8 cellular contexts compared by ENCODE assay signal in the genomic region with DNA sequence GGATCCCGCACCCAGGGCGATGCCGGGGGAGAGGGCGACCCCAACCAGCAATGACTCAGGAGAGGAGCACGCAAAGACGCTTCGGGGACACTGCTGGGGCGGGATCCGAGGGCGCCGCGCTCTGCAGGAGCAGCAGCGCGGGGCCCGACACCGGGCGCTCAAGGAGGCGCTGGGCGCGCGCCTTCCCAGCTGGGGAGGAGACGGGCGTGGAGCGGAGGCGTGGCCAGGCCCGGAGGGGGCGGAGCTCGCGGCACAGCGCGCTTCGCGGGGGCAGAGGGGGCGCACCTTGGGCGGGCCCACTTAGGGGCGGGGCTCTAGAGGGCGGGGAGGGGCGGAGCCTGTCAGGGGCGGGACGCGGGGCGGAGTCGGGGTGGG. TPM values are rescaled to one million over a fixed set of nuclear protein-coding genes. Genes with fewer than 3 reads are reported as not detected.
A peak's percentile ranks its signal among the peaks of the same experiment; 100 is the strongest.
DNase-seq lines count a peak whose midpoint lies in the region; ATAC-seq, FAIRE-seq and TF ChIP-seq lines count a peak whose summit lies in the region.

No MANE protein-coding gene starts in this region.

- H3K79me2 ChIP-seq in DOHH2 (ENCODE audit: control insufficient read depth, low read length) (peaks cover 50% of the 10 kb centered on the region), GM23338 (replicated peaks; ENCODE audit: insufficient read depth) (peaks cover 42% of the 10 kb centered on the region)

- peaks cover 10% of the 10 kb centered on the region for H3K4me1 Mint-ChIP-seq in GM23338
- peaks cover 15% of the 10 kb centered on the region for H3K4me1 Mint-ChIP-seq in activated naive CD4-positive, alpha-beta T cell treated with anti-CD3 and anti-CD28 coated beads for 36 hours (ENCODE audit: low read depth)

- no peak overlapping the region for H2BK120ac ChIP-seq in neuronal stem cell (ENCODE audit: low read depth, low read length)

- H3K27ac Mint-ChIP-seq in GM23338 = no peak overlapping the region
- no peak overlapping the region for H3K27ac Mint-ChIP-seq in activated naive CD4-positive, alpha-beta T cell treated with anti-CD3 and anti-CD28 coated beads for 36 hours

- H3K4ac ChIP-seq in neuronal stem cell (ENCODE audit: low read length) = no peak overlapping the region

- in situ Hi-C loops in SK-MEL-5 (cut with HindIII; ENCODE audit: low pct_unique_long_range_greater_than_20kb, low sequenced_read_pairs) = no loop called here

- peaks cover 32% of the 10 kb centered on the region for H3K9me3 Mint-ChIP-seq in GM23338
- H3K9me3 Mint-ChIP-seq in activated naive CD4-positive, alpha-beta T cell treated with anti-CD3 and anti-CD28 coated beads for 36 hours = peaks cover 11% of the 10 kb centered on the region

- H3K4me3 Mint-ChIP-seq in GM23338 = peak overlapping the region; percentile 71
- H3K4me3 Mint-ChIP-seq in activated naive CD4-positive, alpha-beta T cell treated with anti-CD3 and anti-CD28 coated beads for 36 hours = peak overlapping the region; percentile 65

- H4K20me1 ChIP-seq in DOHH2 (ENCODE audit: control insufficient read depth, insufficient read depth, low read depth, low read length) (peaks cover 16% of the 10 kb centered on the region; the same call in 1 of the 2 replicates), GM23338 (replicated peaks; ENCODE audit: insufficient read depth) (peaks cover 11% of the 10 kb centered on the region)

- H3K9ac ChIP-seq in neuronal stem cell (ENCODE audit: low read depth, low read length, poor library complexity) = peak overlapping the region; percentile 93

- H3K27me3 ChIP-seq in DOHH2 (ENCODE audit: control insufficient read depth, low read length) = no peaks in the 10 kb centered on the region; the same call in 1 of the 2 replicates
- H3K27me3 ChIP-seq in GM23338 (ENCODE audit: insufficient read depth) = 0 out of 2 replicates have a peak, but pooled peaks cover 8% of the 10 kb centered on the region
- H3K27me3 ChIP-seq in neuronal stem cell (ENCODE audit: control insufficient read depth in 3 of 3, insufficient read depth in 3 of 3, low read depth in 1 of 3, low read length in 3 of 3) = peaks cover 0 to 3% (median 0%) of the 10 kb centered on the region in 3 experiments
- H3K27me3 ChIP-seq in stomach = no peaks in the 10 kb centered on the region

- no peaks in the 10 kb centered on the region for H3F3A ChIP-seq in DOHH2 (ENCODE audit: control insufficient read depth, insufficient read depth)
- no peaks in the 10 kb centered on the region for H3F3A ChIP-seq in GM23338 (replicated peaks; ENCODE audit: low read depth)

- H3K4me2 ChIP-seq in DOHH2 (ENCODE audit: low read length) = peak overlapping the region; percentile 55
- H3K4me2 ChIP-seq in GM23338 = peak overlapping the region; percentile 84
- peak overlapping the region; percentile 94 for H3K4me2 ChIP-seq in neuronal stem cell (ENCODE audit: insufficient read depth, low read length, poor library complexity, severe bottlenecking)

- no peak overlapping the region for H2BK12ac ChIP-seq in neuronal stem cell (ENCODE audit: low read length)

- peaks cover 24% of the 10 kb centered on the region for H3K79me1 ChIP-seq in neuronal stem cell (ENCODE audit: low read depth, low read length)

- H3K27ac ChIP-seq in DOHH2 (ENCODE audit: low read depth, low read length) (peak overlapping the region; percentile 43), GM23338 (ENCODE audit: low read depth) (no peak overlapping the region), neuronal stem cell (replicated peaks; ENCODE audit: low read length) (peak overlapping the region; percentile 79), stomach (peak overlapping the region; percentile 86 to 95 (median 89))

- H3K14ac ChIP-seq in neuronal stem cell (ENCODE audit: low read length) = peak overlapping the region; percentile 21

- H3K9me3 ChIP-seq in DOHH2 (ENCODE audit: control insufficient read depth, insufficient read depth, low read length) (peaks cover 6% of the 10 kb centered on the region; the same call in 1 of the 2 replicates), neuronal stem cell (replicated peaks in 1 of 2; ENCODE audit: control insufficient read depth in 2 of 2, insufficient read depth in 1 of 2, low read depth in 1 of 2, low read length in 2 of 2) (peaks cover 20 to 21% of the 10 kb centered on the region in 2 donors), stomach (peaks cover 3 to 27% (median 15%) of the 10 kb centered on the region in 4 donors)

- H4K8ac ChIP-seq in neuronal stem cell (ENCODE audit: low read depth, low read length) = peak overlapping the region; percentile 86

- CTCF ChIA-PET in activated naive CD4-positive, alpha-beta T cell treated with anti-CD3 and anti-CD28 coated beads for 36 hours (lab: Charles Lee) = interaction anchor here (1.1 to 1.5 kb wide), 2 partner anchors 16 to 24 kb away, joined by 3 to 4 read pairs; partner anchors contain the start of gene UBE2G2

- peak overlapping the region; percentile 91 for H3K23ac ChIP-seq in neuronal stem cell (ENCODE audit: low read depth, low read length, poor library complexity)

- H3K4me3 ChIP-seq in DOHH2 (ENCODE audit: low read length) (peak overlapping the region; percentile 83), GM23338 (peak overlapping the region; percentile 79), neuronal stem cell (ENCODE audit: low read length in 2 of 2) (peak overlapping the region; percentile 62 to 89), stomach (peak overlapping the region; percentile 57 to 73 (median 68))

- peak overlapping the region; percentile 75 for H2AK5ac ChIP-seq in neuronal stem cell (ENCODE audit: low read depth, low read length)

- H3K18ac ChIP-seq in neuronal stem cell (ENCODE audit: low read length) = peak overlapping the region; percentile 90

- no peak overlapping the region for H2BK15ac ChIP-seq in neuronal stem cell (ENCODE audit: low read length)

- H3K4me1 ChIP-seq in DOHH2 (ENCODE audit: control insufficient read depth, low read length) (peaks cover 12% of the 10 kb centered on the region), GM23338 (ENCODE audit: insufficient read depth) (0 out of 2 replicates have a peak, but pooled peaks cover 4% of the 10 kb centered on the region), neuronal stem cell (ENCODE audit: control insufficient read depth in 2 of 2, insufficient read depth in 1 of 2, low read depth in 1 of 2, low read length in 2 of 2) (peaks cover 0 to 7% of the 10 kb centered on the region in 2 donors), stomach (peaks cover 12 to 43% (median 29%) of the 10 kb centered on the region in 4 donors)

- intact Hi-C loops in activated naive CD4-positive, alpha-beta T cell treated with anti-CD3 and anti-CD28 coated beads for 36 hours (cut with micrococcal nuclease) = loop anchor here (1.0 to 5.0 kb wide), 5 partner anchors 16 to 1505 kb away; partner anchors contain the start of genes C21orf58, PCNT and UBE2G2
- intact Hi-C loops in stomach (cut with DNase I; ENCODE audit: low total_unique reads) = loop anchor here (10.0 kb wide), 1 partner anchor 47 kb away; no protein-coding TSS in a partner anchor

- H3K36me3 Mint-ChIP-seq in GM23338 (ENCODE audit: low read depth) = peaks cover 26% of the 10 kb centered on the region
- H3K36me3 Mint-ChIP-seq in activated naive CD4-positive, alpha-beta T cell treated with anti-CD3 and anti-CD28 coated beads for 36 hours (ENCODE audit: low read depth) = no peaks in the 10 kb centered on the region

- ATAC-seq in GM23338 = peak; percentile 66

- H3K9me2 ChIP-seq in DOHH2 (replicated peaks; ENCODE audit: control insufficient read depth, low read length) (no peaks in the 10 kb centered on the region), GM23338 (ENCODE audit: insufficient read depth) (no peaks in the 10 kb centered on the region)

- H4K91ac ChIP-seq in neuronal stem cell (ENCODE audit: low read depth, low read length, poor library complexity) = no peak overlapping the region

- no peak for TF ChIP-seq EP300 in stomach (IDR thresholded peaks at IDR 0.05)

- no peak for FAIRE-seq in frontal cortex (lab: Jason Lieb, UNC)

- H3K27me3 Mint-ChIP-seq in GM23338 (ENCODE audit: insufficient read depth, low read depth, poor library complexity) = peaks cover 24% of the 10 kb centered on the region
- no peaks in the 10 kb centered on the region for H3K27me3 Mint-ChIP-seq in activated naive CD4-positive, alpha-beta T cell treated with anti-CD3 and anti-CD28 coated beads for 36 hours (ENCODE audit: low read depth)

- TF ChIP-seq POLR2A in stomach (IDR thresholded peaks at IDR 0.05) = no peak

- H2BK5ac ChIP-seq in neuronal stem cell (ENCODE audit: low read length) = peak overlapping the region; percentile 5

- TF ChIP-seq CTCF in DOHH2 (IDR thresholded peaks at IDR 0.05; ENCODE audit: low read depth, low read length, poor library complexity, severe bottlenecking) (no peak), GM23338 (conservative IDR thresholded peaks at IDR 0.05; ENCODE audit: low read depth in 2 of 2) (no peak; a peak in 1 of 4 replicates), stomach (IDR thresholded peaks at IDR 0.05) (no peak)

- DNase-seq in GM23338 (ENCODE audit: low spot score) = peak; percentile 91
- DNase-seq in Kasumi-1 (lab: John Stamatoyannopoulos, UW) = peak; percentile 70 to 78
- DNase-seq in SK-MEL-5 (ENCODE audit: low read depth, low spot score) = peak; percentile 63
- DNase-seq in activated naive CD4-positive, alpha-beta T cell treated with anti-CD3 and anti-CD28 coated beads for 36 hours = peak; percentile 95
- DNase-seq in frontal cortex (ENCODE audit: low spot score in 2 of 2) = peak; percentile 97 to 98
- DNase-seq in neuronal stem cell (ENCODE audit: low spot score) = peak; percentile 87
- peak; percentile 94 for DNase-seq in stomach

- no CpG with 5 or more reads among the region's 43 CpGs for WGBS in neuronal stem cell (ENCODE audit: extremely low coverage in 2 of 2, insufficient read length in 2 of 2, insufficient replicate concordance in 1 of 2), 2 donors
- 0 to 1% (median 0%) methylated on average over 1 to 43 of the region's 43 CpGs; no CpG with 5 or more reads in 1 of the 5 donors for WGBS in stomach, 5 donors

- H2AFZ ChIP-seq in GM23338 = no peak overlapping the region
- peak overlapping the region; percentile 92 for H2AFZ ChIP-seq in neuronal stem cell (ENCODE audit: low read length)

- H3K36me3 ChIP-seq in DOHH2 (ENCODE audit: control insufficient read depth, low read length) (no peaks in the 10 kb centered on the region), GM23338 (ENCODE audit: insufficient read depth) (0 out of 2 replicates have a peak, but pooled peaks cover 6% of the 10 kb centered on the region), neuronal stem cell (replicated peaks in 1 of 2; ENCODE audit: control insufficient read depth in 2 of 2, insufficient read depth in 2 of 2, low read length in 2 of 2) (peaks cover 6 to 14% of the 10 kb centered on the region in 2 donors), stomach (peaks cover 9 to 15% (median 15%) of the 10 kb centered on the region in 4 donors)

RNA-seq across cellular contexts. Expression of gene SUMO3, which starts 0.4 kb away (rescaled TPM):
- 91.9 and 103 TPM in 2 replicates for total RNA-seq in GM23338 (2014; rRNA removed; shearing (Covaris generic))
- polyA plus RNA-seq in GM23338 (2016; fragmentation: Nextera tagmentation; extraction: Ambion mirVana) (90.6 and 90.8 TPM in 2 replicates), stomach (10 to 100 TPM; 36.4 to 95.9 (median 78.1) TPM)
- 34.2 and 36.0 TPM in 2 replicates for total RNA-seq in SK-MEL-5 (2014; rRNA removed; shearing (Covaris generic))
- 38.4 and 46.1 TPM in 2 replicates for polyA plus RNA-seq in SK-MEL-5 (2015; cell fraction: cytosol; rRNA removed)
- polyA plus RNA-seq in SK-MEL-5 (2015; cell fraction: nucleus; rRNA removed) = 4.0 and 5.4 TPM in 2 replicates
- total RNA-seq in activated naive CD4-positive, alpha-beta T cell treated with anti-CD3 and anti-CD28 coated beads for 36 hours = 10 to 100 TPM; 87.1 to 94.7 TPM
- total RNA-seq in frontal cortex (63.2 TPM), stomach (10 to 100 TPM; 29.5 to 80.1 (median 42.0) TPM)
- polyA plus RNA-seq in neuronal stem cell (2013, experiment 1 of 2) = 216 TPM
- polyA plus RNA-seq in neuronal stem cell (2013, experiment 2 of 2) = 212 TPM

RNA-seq across cellular contexts. Expression of gene UBE2G2, which starts 15.9 kb away (rescaled TPM):
- total RNA-seq in GM23338 (2014; rRNA removed; shearing (Covaris generic)) = 100 and 112 TPM in 2 replicates
- polyA plus RNA-seq in GM23338 (2016; fragmentation: Nextera tagmentation; extraction: Ambion mirVana) = 55.0 and 66.4 TPM in 2 replicates
- 53.3 and 53.9 TPM in 2 replicates for total RNA-seq in SK-MEL-5 (2014; rRNA removed; shearing (Covaris generic))
- polyA plus RNA-seq in SK-MEL-5 (2015; cell fraction: cytosol; rRNA removed) = 43.2 and 63.9 TPM in 2 replicates
- polyA plus RNA-seq in SK-MEL-5 (2015; cell fraction: nucleus; rRNA removed) = 302 and 332 TPM in 2 replicates
- 10 to 100 TPM; 94.0 to 95.2 TPM for total RNA-seq in activated naive CD4-positive, alpha-beta T cell treated with anti-CD3 and anti-CD28 coated beads for 36 hours
- total RNA-seq in frontal cortex = 39.9 TPM
- 48.4 TPM for polyA plus RNA-seq in neuronal stem cell (2013, experiment 1 of 2)
- polyA plus RNA-seq in neuronal stem cell (2013, experiment 2 of 2) = 50.1 TPM
- total RNA-seq in stomach = 100 to 1,000 TPM in 1 of 5 donors, 10 to 100 TPM in 4; 56.5 to 116 (median 78.2) TPM
- polyA plus RNA-seq in stomach = 10 to 100 TPM; 30.6 to 33.7 (median 32.7) TPM

RNA-seq across cellular contexts. Expression of gene PTTG1IP, which starts 56.0 kb away (rescaled TPM):
- total RNA-seq in GM23338 (2014; rRNA removed; shearing (Covaris generic)) = 168 and 172 TPM in 2 replicates
- polyA plus RNA-seq in GM23338 (2016; fragmentation: Nextera tagmentation; extraction: Ambion mirVana) (96.0 and 99.9 TPM in 2 replicates), stomach (10 to 100 TPM; 61.3 to 96.3 (median 75.8) TPM)
- total RNA-seq in SK-MEL-5 (2014; rRNA removed; shearing (Covaris generic)) = 843 and 970 TPM in 2 replicates
- polyA plus RNA-seq in SK-MEL-5 (2015; cell fraction: cytosol; rRNA removed) = 592 and 672 TPM in 2 replicates
- polyA plus RNA-seq in SK-MEL-5 (2015; cell fraction: nucleus; rRNA removed) = 189 and 209 TPM in 2 replicates
- 10 to 100 TPM; 37.6 to 38.5 TPM for total RNA-seq in activated naive CD4-positive, alpha-beta T cell treated with anti-CD3 and anti-CD28 coated beads for 36 hours
- total RNA-seq in frontal cortex (72.2 TPM), stomach (100 to 1,000 TPM in 4 of 5 donors, 10 to 100 TPM in 1; 85.7 to 253 (median 164) TPM)
- 134 TPM for polyA plus RNA-seq in neuronal stem cell (2013, experiment 1 of 2)
- 131 TPM for polyA plus RNA-seq in neuronal stem cell (2013, experiment 2 of 2)
